ENCODE assay signal across 9 cellular contexts in the genomic region with DNA sequence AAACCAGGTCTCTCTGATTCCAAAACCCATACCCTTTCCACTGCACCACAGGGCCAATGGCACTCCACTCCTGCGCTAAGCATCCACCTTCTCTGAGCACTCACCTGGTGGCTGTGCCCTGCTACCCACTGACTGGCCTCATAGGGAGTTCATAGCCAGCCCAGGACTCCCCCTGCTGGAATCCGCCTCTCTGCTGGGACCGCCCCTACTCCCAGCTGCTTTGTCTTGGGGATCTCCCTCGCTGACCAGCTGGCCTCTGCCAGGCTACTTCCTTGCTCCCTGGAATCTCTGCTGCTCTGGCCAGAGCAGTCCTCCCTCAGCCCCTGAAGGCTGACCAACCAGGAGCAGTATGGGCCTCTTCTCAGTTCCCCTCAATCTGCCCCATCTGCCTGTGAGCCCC.
DNase-seq lines count a peak whose midpoint lies in the region; ATAC-seq and TF ChIP-seq lines count a peak whose summit lies in the region.
"Had no signal": no experiment of that assay in that cellular context is flagged by ENCODE, and none has a peak within 500 bp of the region (broad histone marks: within the 10 kb centered on the region; RNA-seq: fewer than 3 reads in every experiment).

No MANE protein-coding gene starts in this region.

- H3K9me3 ChIP-seq in iPS DF 6.9 (ENCODE audit: control insufficient read depth, insufficient read depth, low read length) = no peaks in the 10 kb centered on the region
- H3K9me3 ChIP-seq: lower lobe of right lung had no signal

- no peak overlapping the region for H3K27ac ChIP-seq in iPS DF 6.9 (ENCODE audit: low read length)
- H3K27ac ChIP-seq: lower lobe of right lung had no signal

- ATAC-seq in GM21447 (IDR thresholded peaks at IDR 0.05; ENCODE audit: unreplicated experiment) = peak; percentile 93

- WGBS in iPS DF 6.9 (ENCODE audit: insufficient coverage, insufficient read length) = no CpG with 5 or more reads among the region's 4 CpGs

- intact Hi-C loops in cardiac septum (cut with DNase I) = no loop called here

- peak; percentile 22 for TF ChIP-seq CTCF in GM12865 (IDR thresholded peaks at IDR 0.05; ENCODE audit: insufficient read depth, low read depth, low read length, missing control alignments)

- H3K4me3 ChIP-seq in GM12865 (ENCODE audit: low read depth, low read length) = no peak overlapping the region
- H3K4me3 ChIP-seq in iPS DF 6.9 (ENCODE audit: low read length) = no peak overlapping the region
- H3K4me3 ChIP-seq: lower lobe of right lung had no signal

- no peaks in the 10 kb centered on the region for H3K27me3 ChIP-seq in iPS DF 6.9 (ENCODE audit: control insufficient read depth, insufficient read depth, low read length)

- H3K4me1 ChIP-seq in iPS DF 6.9 (ENCODE audit: control insufficient read depth, insufficient read depth, low read length) = peaks cover 3% of the 10 kb centered on the region
- H3K4me1 ChIP-seq: lower lobe of right lung had no signal

- no peaks in the 10 kb centered on the region for H3K36me3 ChIP-seq in iPS DF 6.9 (ENCODE audit: control insufficient read depth, insufficient read depth, low read length)
- H3K36me3 ChIP-seq: lower lobe of right lung had no signal

- DNase-seq in GM12865 (ENCODE audit: low read depth) = peak; percentile 24
- DNase-seq in HPDE6-E6E7 (ENCODE audit: extremely low spot score) = peak; percentile 50
- peak; percentile 68 for DNase-seq in iPS DF 6.9 (ENCODE audit: low read depth, low spot score)
- no peak for DNase-seq in RPMI8226
- DNase-seq in NCI-H1694 (lab: John Stamatoyannopoulos, UW) = no peak
- DNase-seq in cardiac septum (ENCODE audit: low spot score) = no peak
- no peak for DNase-seq in cortex of kidney (lab: John Stamatoyannopoulos, UW)
- DNase-seq: lower lobe of right lung had no signal

Comparison
In these comparisons a context has a peak if more than half of its experiments do, and no peak if none do; other contexts are left out.
1. DNase-seq: peak in GM12865 (single experiment), HPDE6-E6E7 (single experiment) and iPS DF 6.9 (single experiment); none in RPMI8226 (single experiment), NCI-H1694 (single experiment), cardiac septum (single experiment) and cortex of kidney (single experiment).